In genomic region chr20:50578778-50579165, GRCh38 we compare ENCODE assay signal across 19 cellular contexts.
"Had no signal": no experiment of that assay in that cellular context is flagged by ENCODE, and none has a peak within 500 bp of the region (broad histone marks: within the 10 kb centered on the region; RNA-seq: fewer than 3 reads in every experiment).

No MANE protein-coding gene starts in this region.

- H3K4me3 Mint-ChIP-seq: activated CD4-positive, alpha-beta T cell treated with anti-CD3 and anti-CD28 coated beads, Interleukin-2, amount 10 ng/mL, durations not matched to agents 7 days and 5 days; natural killer cell treated with Interleukin-12 subunit alpha and Interleukin-12 subunit beta and Interleukin-15 and Interleukin-18, amount 100 ng/mL, for 72 hours had no signal

- DNase-seq: activated CD4-positive, alpha-beta T cell treated with anti-CD3 and anti-CD28 coated beads, Interleukin-2, amount 10 ng/mL, durations not matched to agents 7 days and 5 days; activated naive CD4-positive, alpha-beta T cell treated with Interleukin-2 at 50 U/mL for 16 hours; activated T-cell treated with anti-CD3 and anti-CD28 coated beads, Interleukin-2, amount 50 U/mL, for 48 hours; amygdala; brain microvascular endothelial cell; cerebellar nuclear complex; dermis blood vessel endothelial cell; hypothalamus; kidney glomerular epithelial cell; nucleus accumbens; stimulated activated CD4-positive, alpha-beta T cell treated with anti-CD3 and anti-CD28 coated beads, Interleukin-4, amount 100 ng/mL, for 4 hours; SW 1271; T-helper 9 cell; WERI-Rb-1 had no signal

- H3K27ac ChIP-seq: brain microvascular endothelial cell, SJSA1, tibial nerve, WERI-Rb-1 had no signal

- H3K9me3 Mint-ChIP-seq: activated CD4-positive, alpha-beta T cell treated with anti-CD3 and anti-CD28 coated beads, Interleukin-2, amount 10 ng/mL, durations not matched to agents 7 days and 5 days; natural killer cell treated with Interleukin-12 subunit alpha and Interleukin-12 subunit beta and Interleukin-15 and Interleukin-18, amount 100 ng/mL, for 72 hours had no signal

- H3K27ac Mint-ChIP-seq: activated CD4-positive, alpha-beta T cell treated with anti-CD3 and anti-CD28 coated beads, Interleukin-2, amount 10 ng/mL, durations not matched to agents 7 days and 5 days; natural killer cell treated with Interleukin-12 subunit alpha and Interleukin-12 subunit beta and Interleukin-15 and Interleukin-18, amount 100 ng/mL, for 72 hours had no signal

- ATAC-seq: esophagus mucosa; natural killer cell treated with Interleukin-12 subunit alpha and Interleukin-12 subunit beta and Interleukin-15 and Interleukin-18, amount 100 ng/mL, for 72 hours had no signal

- H3K4me3 ChIP-seq: lung, SJSA1, tibial nerve had no signal

- H3K27me3 ChIP-seq: brain microvascular endothelial cell, SJSA1, tibial nerve had no signal

- H3K4me1 ChIP-seq: SJSA1 had no signal

- H3K27me3 Mint-ChIP-seq: activated CD4-positive, alpha-beta T cell treated with anti-CD3 and anti-CD28 coated beads, Interleukin-2, amount 10 ng/mL, durations not matched to agents 7 days and 5 days; natural killer cell treated with Interleukin-12 subunit alpha and Interleukin-12 subunit beta and Interleukin-15 and Interleukin-18, amount 100 ng/mL, for 72 hours had no signal
